In genomic region chr2:73260338-73260984, GRCh38 we compare ENCODE assay signal across 8 cellular contexts. TPM values are rescaled to one million over a fixed set of nuclear protein-coding genes. Genes with fewer than 3 reads are reported as not detected.
DNase-seq lines count a peak whose midpoint lies in the region; ATAC-seq and TF ChIP-seq lines count a peak whose summit lies in the region.

No MANE protein-coding gene starts in this region.

- no peak overlapping the region for H3K27ac ChIP-seq in SJSA1

- TF ChIP-seq CTCF in foreskin fibroblast (IDR thresholded peaks at IDR 0.05; ENCODE audit: low read depth, low read length), result peak; percentile 45

- H3K27me3 ChIP-seq in SJSA1 (replicated peaks), result no peaks in the 10 kb centered on the region

- H3K4me3 ChIP-seq in SJSA1 (no peak overlapping the region), foreskin fibroblast (ENCODE audit: low read depth in 1 of 2, low read length in 2 of 2) (no peak overlapping the region)

- no peaks in the 10 kb centered on the region for H3K4me1 ChIP-seq in SJSA1 (replicated peaks)

- peaks cover 2% of the 10 kb centered on the region; the same call in 1 of the 2 replicates for H3K36me3 ChIP-seq in SJSA1

- no peak for ATAC-seq in GM18868 (IDR thresholded peaks at IDR 0.05; ENCODE audit: unreplicated experiment)

- peak; percentile 27 for DNase-seq in activated CD4-positive, alpha-beta T cell treated with anti-CD3 and anti-CD28 coated beads for 48 hours
- no peak for DNase-seq in activated CD4-positive, alpha-beta T cell treated with anti-CD3 and anti-CD28 coated beads, Interleukin-2, amount 50 U/mL, for 4 hours
- DNase-seq in SJSA1 (ENCODE audit: low read depth in 1 of 2, low spot score in 2 of 2), result peak; percentile 21 to 63
- DNase-seq in foreskin fibroblast, result peak; percentile 28 to 77
- DNase-seq in renal cortical epithelial cell (ENCODE audit: low read depth), result peak; percentile 44
- no peak for DNase-seq in effector CD4-positive, alpha-beta T cell
- no peak for DNase-seq in DMS79 treated with DMSO at 0.1 percent for 48 hours (lab: John Stamatoyannopoulos, UW)

- no peaks in the 10 kb centered on the region for H3K9me3 ChIP-seq in SJSA1 (replicated peaks)

RNA-seq across cellular contexts. Expression of gene FBXO41, which starts 23.8 kb away (rescaled TPM):
- 0.05 and 0.72 TPM in 2 replicates for total RNA-seq in SJSA1 (2014; rRNA removed; shearing (Covaris generic))
- 3.6 and 6.3 TPM in 2 replicates for total RNA-seq in renal cortical epithelial cell

RNA-seq across cellular contexts. Expression of gene CCT7, which starts 26.4 kb away (rescaled TPM):
- total RNA-seq in SJSA1 (2014; rRNA removed; shearing (Covaris generic)), result 570 and 815 TPM in 2 replicates
- total RNA-seq in renal cortical epithelial cell, result 270 and 425 TPM in 2 replicates

RNA-seq across cellular contexts. Expression of gene PRADC1, which starts 27.4 kb away (rescaled TPM):
- 42.0 and 45.8 TPM in 2 replicates for total RNA-seq in SJSA1 (2014; rRNA removed; shearing (Covaris generic))
- 5.8 and 13.7 TPM in 2 replicates for total RNA-seq in renal cortical epithelial cell

RNA-seq across cellular contexts. Expression of gene EGR4, which starts 32.9 kb away (rescaled TPM):
- not detected in 2 replicates for total RNA-seq in SJSA1 (2014; rRNA removed; shearing (Covaris generic))
- not detected in 2 replicates for total RNA-seq in renal cortical epithelial cell

RNA-seq across cellular contexts. Expression of gene SMYD5, which starts 46.4 kb away (rescaled TPM):
- 20.7 and 24.3 TPM in 2 replicates for total RNA-seq in SJSA1 (2014; rRNA removed; shearing (Covaris generic))
- total RNA-seq in renal cortical epithelial cell, result 21.2 and 25.2 TPM in 2 replicates

Comparison
In these comparisons a context has a peak if more than half of its experiments do, and no peak if none do; other contexts are left out.
1. DNase-seq: peak in activated CD4-positive, alpha-beta T cell treated with anti-CD3 and anti-CD28 coated beads for 48 hours (single experiment), SJSA1 (2 of 2), foreskin fibroblast (2 of 2) and renal cortical epithelial cell (single experiment); none in activated CD4-positive, alpha-beta T cell treated with anti-CD3 and anti-CD28 coated beads, Interleukin-2, amount 50 U/mL, for 4 hours (0 of 2), effector CD4-positive, alpha-beta T cell (single experiment) and DMS79 treated with DMSO at 0.1 percent for 48 hours (single experiment).